11 cellular contexts compared by ENCODE assay signal in the genomic region with DNA sequence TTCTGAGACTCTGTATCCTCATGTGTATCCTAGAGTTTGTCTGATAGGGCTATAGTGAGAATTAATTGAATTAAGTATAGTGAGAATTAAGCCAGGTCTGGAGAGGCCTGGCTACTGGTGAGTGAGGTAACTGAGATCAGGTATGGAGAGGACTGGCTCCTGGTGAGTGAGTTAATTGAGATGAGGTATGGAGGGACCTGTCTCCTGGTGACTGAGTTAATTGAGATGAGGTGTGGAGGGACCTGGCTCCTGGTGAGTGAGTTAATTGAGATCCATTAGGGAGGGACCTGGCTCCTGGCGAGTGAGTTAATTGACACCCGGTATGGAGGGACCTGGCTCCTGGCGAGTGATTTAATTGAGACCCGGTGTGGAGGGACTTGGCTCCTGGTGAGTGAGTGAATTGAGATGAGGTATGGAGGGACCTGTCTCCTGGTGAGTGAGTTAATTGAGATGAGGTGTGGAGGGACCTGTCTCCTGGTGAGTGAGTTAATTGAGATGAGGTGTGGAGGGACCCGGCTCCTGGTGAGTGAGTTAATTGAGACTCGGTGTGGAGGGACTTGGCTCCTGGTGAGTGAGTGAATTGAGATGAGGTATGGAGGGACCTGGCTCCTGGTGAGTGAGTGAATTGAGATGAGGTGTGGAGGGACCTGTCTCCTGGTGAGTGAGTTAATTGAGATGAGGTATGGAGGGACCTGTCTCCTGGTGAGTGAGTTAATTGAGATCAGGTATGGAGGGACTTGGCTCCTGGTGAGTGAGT. TPM values are rescaled to one million over a fixed set of nuclear protein-coding genes. Genes with fewer than 3 reads are reported as not detected.
DNase-seq lines count a peak whose midpoint lies in the region; ATAC-seq and TF ChIP-seq lines count a peak whose summit lies in the region.
"Not testable (repeated sequence)": the region's sequence is repeated elsewhere in the genome, so short reads cannot be mapped to it uniquely, and the experiment has no call there.
"Had no signal": no experiment of that assay in that cellular context is flagged by ENCODE, and none has a peak within 500 bp of the region (broad histone marks: within the 10 kb centered on the region; RNA-seq: fewer than 3 reads in every experiment).

No MANE protein-coding gene starts in this region.

- H2AFZ ChIP-seq in neural progenitor cell (replicated peaks) = not testable (repeated sequence)

- not testable (repeated sequence) for H3K27ac Mint-ChIP-seq in activated CD8-positive, alpha-beta memory T cell treated with anti-CD3 and anti-CD28 coated beads, Interleukin-2, amount 10 ng/mL, durations not matched to agents 7 days and 5 days; neural progenitor cell
- H3K27ac Mint-ChIP-seq in central memory CD8-positive, alpha-beta T cell (ENCODE audit: low read depth) = peak overlapping the region; percentile 3
- peak overlapping the region; percentile 67 for H3K27ac Mint-ChIP-seq in endodermal cell

- H3F3A ChIP-seq in neural progenitor cell (ENCODE audit: low read depth) = peaks cover 19% of the 10 kb centered on the region

- CTCF ChIA-PET in activated CD8-positive, alpha-beta memory T cell treated with anti-CD3 and anti-CD28 coated beads, Interleukin-2, amount 10 ng/mL, durations not matched to agents 7 days and 5 days (lab: Charles Lee) = interaction anchor here (1.4 kb wide), 1 partner anchor 13 kb away, joined by 5 read pairs; no protein-coding TSS in a partner anchor

- not testable (repeated sequence) for H3K79me2 ChIP-seq in neural progenitor cell (ENCODE audit: low read depth)

- H3K36me3 ChIP-seq in endodermal cell (ENCODE audit: control insufficient read depth, insufficient read depth, low read length); neural progenitor cell: not testable (repeated sequence)

- DNase-seq in H4 (ENCODE audit: low spot score) (peak; percentile 3), left kidney (ENCODE audit: low read depth, low spot score) (peak; percentile 0)
- peak; percentile 36 for DNase-seq in activated CD8-positive, alpha-beta memory T cell treated with anti-CD3 and anti-CD28 coated beads, Interleukin-2, amount 10 ng/mL, durations not matched to agents 7 days and 5 days
- peak; percentile 61 for DNase-seq in activated effector memory CD4-positive, alpha-beta T cell treated with anti-CD3 and anti-CD28 coated beads, Interleukin-2, amount 50 U/mL, for 16 hours
- not testable (repeated sequence) for DNase-seq in central memory CD8-positive, alpha-beta T cell (ENCODE audit: low spot score in 2 of 2); endodermal cell; neural progenitor cell (ENCODE audit: low spot score)

- H3K9me3 ChIP-seq in endodermal cell (ENCODE audit: control insufficient read depth, low read length) = peaks cover 12% of the 10 kb centered on the region
- not testable (repeated sequence) for H3K9me3 ChIP-seq in neural progenitor cell (ENCODE audit: low read depth)

- H3K9me3 Mint-ChIP-seq in activated CD8-positive, alpha-beta memory T cell treated with anti-CD3 and anti-CD28 coated beads, Interleukin-2, amount 10 ng/mL, durations not matched to agents 7 days and 5 days (ENCODE audit: low read depth); central memory CD8-positive, alpha-beta T cell; neural progenitor cell: not testable (repeated sequence)
- peaks cover 57% of the 10 kb centered on the region for H3K9me3 Mint-ChIP-seq in endodermal cell

- H3K36me3 Mint-ChIP-seq in activated CD8-positive, alpha-beta memory T cell treated with anti-CD3 and anti-CD28 coated beads, Interleukin-2, amount 10 ng/mL, durations not matched to agents 7 days and 5 days; central memory CD8-positive, alpha-beta T cell (ENCODE audit: insufficient read depth); endodermal cell (ENCODE audit: low read depth): not testable (repeated sequence)
- H3K36me3 Mint-ChIP-seq in neural progenitor cell = peaks cover 22% of the 10 kb centered on the region

- not testable (repeated sequence) for H3K4me3 Mint-ChIP-seq in activated CD8-positive, alpha-beta memory T cell treated with anti-CD3 and anti-CD28 coated beads, Interleukin-2, amount 10 ng/mL, durations not matched to agents 7 days and 5 days; central memory CD8-positive, alpha-beta T cell; endodermal cell; neural progenitor cell

- not testable (repeated sequence) for H3K27me3 ChIP-seq in endodermal cell (ENCODE audit: control insufficient read depth, insufficient read depth, low read length, poor library complexity, severe bottlenecking); neural progenitor cell

- H3K9ac ChIP-seq in endodermal cell (ENCODE audit: extremely low read depth, low read length, poor library complexity, severe bottlenecking); neural progenitor cell: not testable (repeated sequence)

- not testable (repeated sequence) for ATAC-seq in activated CD8-positive, alpha-beta memory T cell treated with anti-CD3 and anti-CD28 coated beads, Interleukin-2, amount 10 ng/mL, durations not matched to agents 7 days and 5 days; central memory CD8-positive, alpha-beta T cell (replicated peaks; ENCODE audit: extremely low read depth, poor library complexity, severe bottlenecking)

- not testable (repeated sequence) for H3K4me1 Mint-ChIP-seq in activated CD8-positive, alpha-beta memory T cell treated with anti-CD3 and anti-CD28 coated beads, Interleukin-2, amount 10 ng/mL, durations not matched to agents 7 days and 5 days; central memory CD8-positive, alpha-beta T cell; neural progenitor cell
- peaks cover 33% of the 10 kb centered on the region for H3K4me1 Mint-ChIP-seq in endodermal cell

- not testable (repeated sequence) for H3K4me2 ChIP-seq in neural progenitor cell

- not testable (repeated sequence) for H3K27ac ChIP-seq in endodermal cell (ENCODE audit: low read depth, low read length)
- H3K27ac ChIP-seq in neural progenitor cell = peak overlapping the region; percentile 22

- H4K20me1 ChIP-seq in neural progenitor cell (ENCODE audit: low read depth) = not testable (repeated sequence)

- not testable (repeated sequence) for H3K27me3 Mint-ChIP-seq in activated CD8-positive, alpha-beta memory T cell treated with anti-CD3 and anti-CD28 coated beads, Interleukin-2, amount 10 ng/mL, durations not matched to agents 7 days and 5 days; central memory CD8-positive, alpha-beta T cell; endodermal cell (ENCODE audit: insufficient read depth); neural progenitor cell (ENCODE audit: insufficient read depth, low read depth)

- WGBS in endodermal cell (ENCODE audit: insufficient coverage in 1 of 2, insufficient read length in 1 of 2), 2 experiments = 57 to 61% methylated on average over 6 of the region's 6 CpGs

- not testable (repeated sequence) for H3K4me3 ChIP-seq in endodermal cell (ENCODE audit: low read length); neural progenitor cell

- TF ChIP-seq CTCF in endodermal cell (conservative IDR thresholded peaks at IDR 0.05); neural progenitor cell (IDR thresholded peaks at IDR 0.05): not testable (repeated sequence)

- not testable (repeated sequence) for H3K4me1 ChIP-seq in endodermal cell (ENCODE audit: control insufficient read depth, insufficient read depth, low read length); neural progenitor cell

RNA-seq across cellular contexts. Expression of a gene that starts 10.5 kb away (rescaled TPM):
- 0.17 and 0.39 TPM in 2 replicates for total RNA-seq in H4 (2014; rRNA removed; shearing (Covaris generic))
- total RNA-seq in activated CD8-positive, alpha-beta memory T cell treated with anti-CD3 and anti-CD28 coated beads, Interleukin-2, amount 10 ng/mL, durations not matched to agents 7 days and 5 days = 1 to 10 TPM in 1 of 2 experiments, under 1 TPM in 1; 0.85 to 1.9 TPM
- 1 to 10 TPM in 1 of 2 donors, under 1 TPM in 1; 0.89 to 1.3 TPM for total RNA-seq in endodermal cell
- polyA plus RNA-seq in endodermal cell (2013, experiment 1 of 2) = 0.89 TPM
- 1.7 TPM for polyA plus RNA-seq in endodermal cell (2013, experiment 2 of 2)
- total RNA-seq in neural progenitor cell (ENCODE audit: low replicate concordance) = 0.17 TPM in 1 of 2 replicates, not detected in the other
- total RNA-seq: GM23338, H9, IMR-90 had no signal
- polyA plus RNA-seq: CD8-positive, alpha-beta memory T cell had no signal
